ENCODE assay signal across 32 cellular contexts in the genomic region with DNA sequence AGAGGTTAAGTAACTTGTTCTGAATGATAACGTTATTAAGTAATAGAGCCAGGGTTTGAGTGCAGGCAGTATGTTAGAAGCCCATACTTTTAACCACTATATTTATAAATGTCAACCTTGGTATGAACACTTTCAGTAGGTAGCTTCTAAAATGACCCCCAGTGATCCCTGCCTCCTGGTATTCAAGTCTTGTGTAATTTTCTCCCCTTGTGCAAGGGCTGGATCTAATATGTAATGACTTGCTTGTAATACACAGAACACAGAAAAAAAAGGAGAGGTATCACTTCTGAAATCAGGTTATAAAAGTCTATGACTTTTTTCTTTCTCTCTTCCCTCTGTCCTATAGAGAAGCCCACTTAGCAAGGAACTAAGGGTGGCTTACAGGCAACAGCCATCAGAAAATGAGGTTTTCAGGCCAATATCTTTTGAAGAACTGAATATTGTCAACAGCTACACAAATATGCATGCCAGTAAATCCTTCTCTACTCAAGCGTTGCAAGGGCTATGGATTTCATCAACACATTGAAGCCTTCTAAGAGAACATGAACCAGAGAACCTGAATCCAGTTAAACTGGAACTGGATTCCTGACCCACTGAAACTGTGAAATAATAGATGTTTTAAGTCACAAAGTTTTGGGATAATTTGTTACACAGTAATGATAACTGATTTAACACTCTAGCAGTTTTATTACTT.
DNase-seq lines count a peak whose midpoint lies in the region; ATAC-seq, FAIRE-seq and TF ChIP-seq lines count a peak whose summit lies in the region.
"Had no signal": no experiment of that assay in that cellular context is flagged by ENCODE, and none has a peak within 500 bp of the region (broad histone marks: within the 10 kb centered on the region; RNA-seq: fewer than 3 reads in every experiment).

No MANE protein-coding gene starts in this region.

- H3K27ac Mint-ChIP-seq in MCF 10A (ENCODE audit: low read depth, unreplicated experiment) = peak overlapping the region; percentile 46
- H3K27ac Mint-ChIP-seq: activated CD4-positive, alpha-beta T cell treated with anti-CD3 and anti-CD28 coated beads for 36 hours; activated T-helper 17 cell treated with anti-CD3 and anti-CD28 coated beads, Interleukin-2, amount 50 U/mL, for 72 hours; CD8-positive, alpha-beta T cell; H9; natural killer cell; stimulated activated effector memory CD8-positive, alpha-beta T cell treated with anti-CD3 and anti-CD28 coated beads, Interleukin-12 subunit alpha, Interleukin-12 subunit beta, amount 100 ng/mL, for 72 hours had no signal

- H3K9me3 Mint-ChIP-seq in MCF 10A (ENCODE audit: unreplicated experiment) = no peaks in the 10 kb centered on the region
- H3K9me3 Mint-ChIP-seq: H9 had no signal

- POLR2A ChIA-PET in MCF 10A (lab: Yijun Ruan, JAX) = interaction anchor here (0.6 to 0.7 kb wide), 3 partner anchors 14 to 74 kb away, joined by 3 to 4 read pairs (median 3); no protein-coding TSS in a partner anchor

- H3K36me3 Mint-ChIP-seq in MCF 10A (ENCODE audit: insufficient read depth, unreplicated experiment) = no peaks in the 10 kb centered on the region
- H3K36me3 Mint-ChIP-seq: CD8-positive, alpha-beta T cell; stimulated activated effector memory CD8-positive, alpha-beta T cell treated with anti-CD3 and anti-CD28 coated beads, Interleukin-12 subunit alpha, Interleukin-12 subunit beta, amount 100 ng/mL, for 72 hours had no signal

- intact Hi-C loops in MCF 10A (cut with micrococcal nuclease) (no loop called here), breast epithelium (cut with DNase I; ENCODE audit: low total_unique reads) (no loop called here)

- no TSS peak for BruUV-seq in MCF 10A (replicated peaks; lab: Mats Ljungman, UMichigan)

- CTCF ChIA-PET in MCF 10A (lab: Yijun Ruan, JAX) = interaction anchor here (0.7 kb wide), 1 partner anchor 244 kb away, joined by 3 read pairs; no protein-coding TSS in a partner anchor

- H3K4me3 ChIP-seq in breast epithelium = no peak overlapping the region
- no peak overlapping the region for H3K4me3 ChIP-seq in bronchial epithelial cell (ENCODE audit: low read depth, low read length)
- H3K4me3 ChIP-seq in fibroblast of villous mesenchyme (ENCODE audit: low read depth, low read length) = no peak overlapping the region
- H3K4me3 ChIP-seq: GM12878, lower lobe of right lung, psoas muscle, SJSA1 had no signal

- peaks cover 34% of the 10 kb centered on the region for H3K4me1 Mint-ChIP-seq in MCF 10A (ENCODE audit: insufficient read depth, unreplicated experiment)
- H3K4me1 Mint-ChIP-seq: activated CD4-positive, alpha-beta T cell treated with anti-CD3 and anti-CD28 coated beads for 36 hours; activated T-helper 17 cell treated with anti-CD3 and anti-CD28 coated beads, Interleukin-2, amount 50 U/mL, for 72 hours; natural killer cell; stimulated activated effector memory CD8-positive, alpha-beta T cell treated with anti-CD3 and anti-CD28 coated beads, Interleukin-12 subunit alpha, Interleukin-12 subunit beta, amount 100 ng/mL, for 72 hours had no signal

- no peak for FAIRE-seq in bronchial epithelial cell (lab: Jason Lieb, UNC)
- FAIRE-seq: colon, frontal cortex, GM12878, HepG2 had no signal

- no peak for ATAC-seq in HG03045 (IDR thresholded peaks at IDR 0.05; ENCODE audit: unreplicated experiment)
- ATAC-seq in GM19455 (IDR thresholded peaks at IDR 0.05; ENCODE audit: unreplicated experiment) = no peak
- ATAC-seq in SK-N-SH treated with all-trans-retinoic acid at 6 μM for 48 hours = no peak
- ATAC-seq: activated CD4-positive, alpha-beta T cell treated with anti-CD3 and anti-CD28 coated beads for 36 hours; activated T-helper 17 cell treated with anti-CD3 and anti-CD28 coated beads, Interleukin-2, amount 50 U/mL, for 72 hours; CD8-positive, alpha-beta T cell; GM12878; HepG2; lower lobe of right lung; natural killer cell; psoas muscle; stimulated activated effector memory CD8-positive, alpha-beta T cell treated with anti-CD3 and anti-CD28 coated beads, Interleukin-12 subunit alpha, Interleukin-12 subunit beta, amount 100 ng/mL, for 72 hours had no signal

- DNase-seq in MCF 10A (ENCODE audit: unreplicated experiment) (peak; percentile 80), breast epithelium (ENCODE audit: low spot score in 2 of 2) (no peak), bronchial epithelial cell (ENCODE audit: low read depth) (peak; percentile 40), fibroblast of villous mesenchyme (ENCODE audit: low read depth) (peak; percentile 71), GOT3 (lab: John Stamatoyannopoulos, UW) (no peak)
- DNase-seq: 8988T; activated CD4-positive, alpha-beta T cell treated with anti-CD3 and anti-CD28 coated beads for 36 hours; activated naive CD4-positive, alpha-beta T cell treated with anti-CD3 and anti-CD28 coated beads, Interleukin-2, amount 50 U/mL, for 16 hours; amygdala; CD8-positive, alpha-beta T cell; effector CD4-positive, alpha-beta T cell; H9; lower lobe of right lung; natural killer cell; NCI-H146; NCI-H446 treated with DMSO at 0.1 percent for 48 hours; nucleus accumbens; psoas muscle; substantia nigra; T1000; trophoblast cell had no signal

- no peaks in the 10 kb centered on the region for H3K4me1 ChIP-seq in breast epithelium
- H3K4me1 ChIP-seq: lower lobe of right lung, psoas muscle, SJSA1 had no signal

- H3K36me3 ChIP-seq in breast epithelium = no peaks in the 10 kb centered on the region
- H3K36me3 ChIP-seq in bronchial epithelial cell (ENCODE audit: control insufficient read depth, insufficient read depth, low read length) = no peaks in the 10 kb centered on the region
- H3K36me3 ChIP-seq: lower lobe of right lung, SJSA1 had no signal

- TF ChIP-seq POLR2A in breast epithelium (IDR thresholded peaks at IDR 0.05) = no peak

- no peaks in the 10 kb centered on the region for H3K27me3 Mint-ChIP-seq in MCF 10A (ENCODE audit: insufficient read depth, unreplicated experiment)
- H3K27me3 Mint-ChIP-seq: activated CD4-positive, alpha-beta T cell treated with anti-CD3 and anti-CD28 coated beads for 36 hours; activated T-helper 17 cell treated with anti-CD3 and anti-CD28 coated beads, Interleukin-2, amount 50 U/mL, for 72 hours had no signal

- H3K27ac ChIP-seq in breast epithelium = no peak overlapping the region
- H3K27ac ChIP-seq: lower lobe of right lung, psoas muscle, SJSA1, VCaP had no signal

- no peak for TF ChIP-seq CTCF in MCF 10A (IDR thresholded peaks at IDR 0.05; ENCODE audit: unreplicated experiment)
- no peak for TF ChIP-seq CTCF in breast epithelium (IDR thresholded peaks at IDR 0.05)
- TF ChIP-seq CTCF in bronchial epithelial cell (IDR thresholded peaks at IDR 0.05; ENCODE audit: insufficient read depth, low read length, severe bottlenecking) = no peak
- TF ChIP-seq CTCF in fibroblast of villous mesenchyme (IDR thresholded peaks at IDR 0.05; ENCODE audit: insufficient read depth, low read depth, low read length) = no peak

- H3K9me3 ChIP-seq in breast epithelium = no peaks in the 10 kb centered on the region
- H3K9me3 ChIP-seq: lower lobe of right lung, psoas muscle, SJSA1 had no signal

- no peaks in the 10 kb centered on the region for H3K27me3 ChIP-seq in breast epithelium
- H3K27me3 ChIP-seq in bronchial epithelial cell (ENCODE audit: control insufficient read depth, insufficient read depth, low read length) = no peaks in the 10 kb centered on the region
- H3K27me3 ChIP-seq: SJSA1 had no signal

- H3K4me3 Mint-ChIP-seq in MCF 10A (ENCODE audit: unreplicated experiment) = no peak overlapping the region
- H3K4me3 Mint-ChIP-seq: activated CD4-positive, alpha-beta T cell treated with anti-CD3 and anti-CD28 coated beads for 36 hours; activated T-helper 17 cell treated with anti-CD3 and anti-CD28 coated beads, Interleukin-2, amount 50 U/mL, for 72 hours; CD8-positive, alpha-beta T cell; H9; natural killer cell; stimulated activated effector memory CD8-positive, alpha-beta T cell treated with anti-CD3 and anti-CD28 coated beads, Interleukin-12 subunit alpha, Interleukin-12 subunit beta, amount 100 ng/mL, for 72 hours had no signal

TF ChIP-seq in SK-N-SH treated with all-trans-retinoic acid at 6 μM for 48 hours, 23 proteins besides CTCF, POLR2A, EP300 and RAD21:
- TF ChIP-seq ZNF70 (CRISPR knock-in tag; IDR thresholded peaks at IDR 0.05) (no peak), RARB (CRISPR knock-in tag; IDR thresholded peaks at IDR 0.05) (no peak), ARNTL (CRISPR knock-in tag; IDR thresholded peaks at IDR 0.05; ENCODE audit: borderline replicate concordance, low read depth) (no peak), SNAI2 (CRISPR knock-in tag; IDR thresholded peaks at IDR 0.05) (no peak)
- TF ChIP-seq, protein P1, sequence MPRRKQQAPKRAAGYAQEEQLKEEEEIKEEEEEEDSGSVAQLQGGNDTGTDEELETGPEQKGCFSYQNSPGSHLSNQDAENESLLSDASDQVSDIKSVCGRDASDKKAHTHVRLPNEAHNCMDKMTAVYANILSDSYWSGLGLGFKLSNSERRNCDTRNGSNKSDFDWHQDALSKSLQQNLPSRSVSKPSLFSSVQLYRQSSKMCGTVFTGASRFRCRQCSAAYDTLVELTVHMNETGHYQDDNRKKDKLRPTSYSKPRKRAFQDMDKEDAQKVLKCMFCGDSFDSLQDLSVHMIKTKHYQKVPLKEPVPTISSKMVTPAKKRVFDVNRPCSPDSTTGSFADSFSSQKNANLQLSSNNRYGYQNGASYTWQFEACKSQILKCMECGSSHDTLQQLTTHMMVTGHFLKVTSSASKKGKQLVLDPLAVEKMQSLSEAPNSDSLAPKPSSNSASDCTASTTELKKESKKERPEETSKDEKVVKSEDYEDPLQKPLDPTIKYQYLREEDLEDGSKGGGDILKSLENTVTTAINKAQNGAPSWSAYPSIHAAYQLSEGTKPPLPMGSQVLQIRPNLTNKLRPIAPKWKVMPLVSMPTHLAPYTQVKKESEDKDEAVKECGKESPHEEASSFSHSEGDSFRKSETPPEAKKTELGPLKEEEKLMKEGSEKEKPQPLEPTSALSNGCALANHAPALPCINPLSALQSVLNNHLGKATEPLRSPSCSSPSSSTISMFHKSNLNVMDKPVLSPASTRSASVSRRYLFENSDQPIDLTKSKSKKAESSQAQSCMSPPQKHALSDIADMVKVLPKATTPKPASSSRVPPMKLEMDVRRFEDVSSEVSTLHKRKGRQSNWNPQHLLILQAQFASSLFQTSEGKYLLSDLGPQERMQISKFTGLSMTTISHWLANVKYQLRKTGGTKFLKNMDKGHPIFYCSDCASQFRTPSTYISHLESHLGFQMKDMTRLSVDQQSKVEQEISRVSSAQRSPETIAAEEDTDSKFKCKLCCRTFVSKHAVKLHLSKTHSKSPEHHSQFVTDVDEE (CRISPR knock-in tag; IDR thresholded peaks at IDR 0.05) = no peak

Comparison
In these comparisons a context has a peak if more than half of its experiments do, and no peak if none do; other contexts are left out.
1. DNase-seq: peak in MCF 10A (single experiment), bronchial epithelial cell (single experiment) and fibroblast of villous mesenchyme (single experiment); none in breast epithelium (0 of 2) and GOT3 (single experiment).